1 cellular context compared by ENCODE assay signal in the genomic region with DNA sequence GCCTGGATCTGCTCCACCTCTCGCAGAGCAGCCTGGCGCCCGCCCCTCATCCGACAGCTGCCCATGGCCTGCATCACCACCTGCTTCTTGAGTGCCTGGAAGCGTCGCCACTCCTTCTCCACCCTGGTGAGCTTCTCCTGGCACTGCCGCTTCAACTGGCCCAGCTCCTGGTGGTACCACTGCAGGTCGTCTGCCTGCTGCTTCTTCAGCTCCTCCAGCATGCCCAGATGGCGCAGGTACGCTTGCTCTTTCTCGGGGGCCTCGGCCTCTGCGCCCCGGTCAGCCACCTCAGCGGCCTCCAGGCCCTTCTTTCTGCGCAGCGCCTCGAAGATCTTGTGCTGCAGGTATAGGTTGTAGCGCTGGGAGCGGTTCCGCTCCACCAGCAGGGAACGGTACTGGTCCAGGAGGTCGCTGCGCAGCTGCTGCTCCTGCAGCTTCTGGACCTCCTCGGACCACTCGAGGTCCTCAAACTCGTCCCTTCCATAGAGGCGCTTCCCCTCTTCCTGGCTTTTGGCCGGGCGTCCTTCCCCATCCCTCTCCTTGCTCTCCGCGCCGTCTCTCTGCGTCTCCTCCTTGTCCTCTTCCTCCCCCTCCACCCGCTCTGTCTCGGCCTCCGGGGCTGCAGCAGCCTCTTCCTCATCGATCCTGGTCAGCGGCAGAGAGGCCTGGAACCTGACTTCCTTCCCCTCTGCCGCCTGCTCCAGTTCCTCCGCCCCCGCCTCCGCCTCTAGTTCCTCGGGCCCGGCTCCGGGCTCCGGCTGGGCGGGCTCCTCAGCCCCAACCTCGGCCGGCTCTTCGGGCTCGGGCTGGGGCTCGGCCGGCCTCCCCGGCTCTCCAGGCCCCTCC.
TF ChIP-seq lines count a peak whose summit lies in the region.

No MANE protein-coding gene starts in this region.

TF ChIP-seq in neural cell, 6 proteins besides CTCF, POLR2A, EP300 and RAD21 (continued from another document):
- TF ChIP-seq, protein P1, sequence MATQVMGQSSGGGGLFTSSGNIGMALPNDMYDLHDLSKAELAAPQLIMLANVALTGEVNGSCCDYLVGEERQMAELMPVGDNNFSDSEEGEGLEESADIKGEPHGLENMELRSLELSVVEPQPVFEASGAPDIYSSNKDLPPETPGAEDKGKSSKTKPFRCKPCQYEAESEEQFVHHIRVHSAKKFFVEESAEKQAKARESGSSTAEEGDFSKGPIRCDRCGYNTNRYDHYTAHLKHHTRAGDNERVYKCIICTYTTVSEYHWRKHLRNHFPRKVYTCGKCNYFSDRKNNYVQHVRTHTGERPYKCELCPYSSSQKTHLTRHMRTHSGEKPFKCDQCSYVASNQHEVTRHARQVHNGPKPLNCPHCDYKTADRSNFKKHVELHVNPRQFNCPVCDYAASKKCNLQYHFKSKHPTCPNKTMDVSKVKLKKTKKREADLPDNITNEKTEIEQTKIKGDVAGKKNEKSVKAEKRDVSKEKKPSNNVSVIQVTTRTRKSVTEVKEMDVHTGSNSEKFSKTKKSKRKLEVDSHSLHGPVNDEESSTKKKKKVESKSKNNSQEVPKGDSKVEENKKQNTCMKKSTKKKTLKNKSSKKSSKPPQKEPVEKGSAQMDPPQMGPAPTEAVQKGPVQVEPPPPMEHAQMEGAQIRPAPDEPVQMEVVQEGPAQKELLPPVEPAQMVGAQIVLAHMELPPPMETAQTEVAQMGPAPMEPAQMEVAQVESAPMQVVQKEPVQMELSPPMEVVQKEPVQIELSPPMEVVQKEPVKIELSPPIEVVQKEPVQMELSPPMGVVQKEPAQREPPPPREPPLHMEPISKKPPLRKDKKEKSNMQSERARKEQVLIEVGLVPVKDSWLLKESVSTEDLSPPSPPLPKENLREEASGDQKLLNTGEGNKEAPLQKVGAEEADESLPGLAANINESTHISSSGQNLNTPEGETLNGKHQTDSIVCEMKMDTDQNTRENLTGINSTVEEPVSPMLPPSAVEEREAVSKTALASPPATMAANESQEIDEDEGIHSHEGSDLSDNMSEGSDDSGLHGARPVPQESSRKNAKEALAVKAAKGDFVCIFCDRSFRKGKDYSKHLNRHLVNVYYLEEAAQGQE (IDR thresholded peaks at IDR 0.05; ENCODE audit: borderline replicate concordance) = no peak
- no peak for TF ChIP-seq EZH2 (IDR thresholded peaks at IDR 0.05; ENCODE audit: borderline replicate concordance, insufficient read depth, low read length, poor library complexity, severe bottlenecking)
